Comparison of ENCODE assay signal across 27 cellular contexts in the genomic region with DNA sequence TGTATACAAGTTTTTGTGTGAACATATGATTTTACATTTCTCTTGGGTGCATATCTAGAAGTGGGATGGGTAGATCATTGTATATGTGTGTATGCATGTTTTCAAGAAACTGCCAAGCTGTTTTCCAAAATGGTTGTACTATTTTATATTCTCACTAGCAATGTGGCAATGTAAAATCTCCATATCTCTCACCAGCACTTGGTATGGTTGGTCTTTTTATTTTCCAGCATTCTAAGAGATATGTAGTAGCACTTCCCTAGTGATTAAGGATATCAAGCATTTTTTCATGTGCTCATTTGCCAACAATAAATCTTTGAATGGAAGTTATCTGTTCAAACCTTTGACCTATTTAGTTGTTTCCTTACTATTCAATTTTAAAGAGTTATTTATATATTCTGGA.
A peak's percentile ranks its signal among the peaks of the same experiment; 100 is the strongest.
DNase-seq lines count a peak whose midpoint lies in the region; TF ChIP-seq lines count a peak whose summit lies in the region.
"Had no signal": no experiment of that assay in that cellular context is flagged by ENCODE, and none has a peak within 500 bp of the region (broad histone marks: within the 10 kb centered on the region; RNA-seq: fewer than 3 reads in every experiment).

No MANE protein-coding gene starts in this region.

- no peak overlapping the region for H3K27ac ChIP-seq in HEK293 (ENCODE audit: extremely low read depth, low read depth, low read length)
- H3K27ac ChIP-seq: 22Rv1; A549; BLaER1; BLaER1 treated with 17β-estradiol and CSF1 and Interleukin-3, amounts not matched to agents 10 nM and 100 nM; C4-2B had no signal

- H3K9me3 ChIP-seq in HEK293 (ENCODE audit: control insufficient read depth, insufficient read depth, low read depth, low read length): no peaks in the 10 kb centered on the region
- H3K9me3 ChIP-seq: A549, BE2C, Caco-2 had no signal

- no peak for TF ChIP-seq CTCF in HEK293 (tag by site-specific recombination; IDR thresholded peaks at IDR 0.05)

- H3K4me3 ChIP-seq in HEK293 (ENCODE audit: low read depth, low read length): no peak overlapping the region
- H3K4me3 ChIP-seq: A549; BLaER1; BLaER1 treated with 17β-estradiol and CSF1 and Interleukin-3, amounts not matched to agents 10 nM and 100 nM had no signal

- H3K36me3 ChIP-seq in HEK293 (ENCODE audit: control insufficient read depth in 2 of 2, insufficient read depth in 1 of 2, low read length in 2 of 2): no peaks in the 10 kb centered on the region
- H3K36me3 ChIP-seq: BE2C; BLaER1; BLaER1 treated with 17β-estradiol and CSF1 and Interleukin-3, amounts not matched to agents 10 nM and 100 nM had no signal

- CTCF ChIA-PET in HEK293 (lab: Yijun Ruan, JAX): interaction anchor here (0.7 kb wide), 1 partner anchor 202 kb away, joined by 3 read pairs; no protein-coding TSS in a partner anchor

- POLR2A ChIA-PET in HEK293 (lab: Yijun Ruan, JAX): no interaction called here

- no peaks in the 10 kb centered on the region for H3K4me1 ChIP-seq in HEK293 (ENCODE audit: control insufficient read depth, insufficient read depth, low read length)
- H3K4me1 ChIP-seq: A549; BE2C; BLaER1; BLaER1 treated with 17β-estradiol and CSF1 and Interleukin-3, amounts not matched to agents 10 nM and 100 nM; Caco-2 had no signal

- no peak for DNase-seq in stimulated activated CD8-positive, alpha-beta memory T cell treated with anti-CD3 and anti-CD28 coated beads, Interleukin-4, amount 100 ng/mL, for 48 hours
- DNase-seq: 8988T; ACHN; AML-193; BE2C; C1 segment of cervical spinal cord; Caco-2; Calu3; CD4-positive, alpha-beta memory T cell; CD4-positive, alpha-beta T cell; CD4-positive, CD25-positive, alpha-beta regulatory T cell; CD8-positive, alpha-beta memory T cell; CD8-positive, alpha-beta T cell; COR-L47; DMS 273 treated with DMSO at 0.1 percent for 48 hours; DMS153; DMS53; DMS79; DMS79 treated with DMSO at 0.1 percent for 48 hours; DND-41; EL had no signal

TF ChIP-seq in HEK293, 187 proteins besides CTCF, POLR2A, EP300 and RAD21:
- no peak for TF ChIP-seq ZFHX2 (tag by site-specific recombination; conservative IDR thresholded peaks at IDR 0.05)
- no peak for TF ChIP-seq GLI2 (tag by site-specific recombination; IDR thresholded peaks at IDR 0.05; ENCODE audit: borderline replicate concordance, low read depth)
- TF ChIP-seq ZNF184 (tag by site-specific recombination; IDR thresholded peaks at IDR 0.05): peak; percentile 90
- no peak for TF ChIP-seq ZNF16 (tag by site-specific recombination; IDR thresholded peaks at IDR 0.05; ENCODE audit: low read depth)
- no peak for TF ChIP-seq SP2 (tag by site-specific recombination; IDR thresholded peaks at IDR 0.05)
